In genomic region chr4:176791591-176792347, GRCh38 we compare ENCODE assay signal across 8 cellular contexts. TPM values are rescaled to one million over a fixed set of nuclear protein-coding genes. Genes with fewer than 3 reads are reported as not detected.
A peak's percentile ranks its signal among the peaks of the same experiment; 100 is the strongest.
DNase-seq lines count a peak whose midpoint lies in the region; ATAC-seq and TF ChIP-seq lines count a peak whose summit lies in the region.

No MANE protein-coding gene starts in this region.

- 1 to 2% (median 2%) methylated on average over 44 to 47 of the region's 47 CpGs for WGBS in ovary, 3 donors

- peak overlapping the region; percentile 92 for H3K27ac ChIP-seq in Panc1 (ENCODE audit: low read length)
- peak overlapping the region in 1 of 2 donors; percentile 74 for H3K27ac ChIP-seq in ovary

- in situ Hi-C loops in Panc1 (cut with HindIII; ENCODE audit: low pct_unique_long_range_greater_than_20kb, low sequenced_read_pairs): no loop called here

- DNase-seq in AG09309 (ENCODE audit: low read depth) (no peak), Panc1 (ENCODE audit: low read depth, low spot score) (no peak), fibroblast of the aortic adventitia (ENCODE audit: low read depth) (peak; percentile 64), ovary (peak in 4 of 5 donors; percentile 10 to 48 (median 18)), NCI-H1092 treated with DMSO at 0.1 percent for 48 hours (lab: John Stamatoyannopoulos, UW) (no peak), NCI-H510A (lab: John Stamatoyannopoulos, UW) (no peak)
- no peak for DNase-seq in stimulated activated CD8-positive, alpha-beta memory T cell treated with anti-CD3 and anti-CD28 coated beads, Interleukin-4, amount 100 ng/mL, for 48 hours

- intact Hi-C loops in Panc1 (cut with micrococcal nuclease; ENCODE audit: unreplicated experiment) (loop anchor here (2.0 to 5.0 kb wide), 3 partner anchors 91 to 255 kb away; no protein-coding TSS in a partner anchor), ovary (cut with DNase I) (loop anchor here in 2 of 4 donors (10.0 kb wide), 1 partner anchor 227 kb away; no protein-coding TSS in a partner anchor)

- H3K27me3 ChIP-seq in Panc1 (ENCODE audit: control insufficient read depth, insufficient read depth, low read length) (no peaks in the 10 kb centered on the region), ovary (no peaks in the 10 kb centered on the region)

- H3K36me3 ChIP-seq in Panc1 (ENCODE audit: control insufficient read depth, insufficient read depth, low read length) (no peaks in the 10 kb centered on the region), ovary (no peaks in the 10 kb centered on the region)

- H3K4me1 ChIP-seq in Panc1 (ENCODE audit: control insufficient read depth, insufficient read depth, low read length) (peaks cover 21% of the 10 kb centered on the region), ovary (ENCODE audit: insufficient read depth) (peaks cover 3% of the 10 kb centered on the region)

- no peak for TF ChIP-seq POLR2A in ovary (IDR thresholded peaks at IDR 0.05)

- no peak for TF ChIP-seq EP300 in ovary (IDR thresholded peaks at IDR 0.05)

- H3K4me3 ChIP-seq in AG09309 (ENCODE audit: control insufficient read depth, low read depth, low read length): peak overlapping the region; percentile 76
- H3K4me3 ChIP-seq in Panc1 (ENCODE audit: low read depth in 2 of 2, low read length in 2 of 2): peak overlapping the region; percentile 63 to 95
- H3K4me3 ChIP-seq in fibroblast of the aortic adventitia (ENCODE audit: low read depth, low read length): peak overlapping the region; percentile 88
- H3K4me3 ChIP-seq in ovary: peak overlapping the region; percentile 73

- H3K9me3 ChIP-seq in Panc1 (ENCODE audit: control insufficient read depth, insufficient read depth, low read depth, low read length) (no peaks in the 10 kb centered on the region), ovary (no peaks in the 10 kb centered on the region)

- TF ChIP-seq CTCF in AG09309 (IDR thresholded peaks at IDR 0.05; ENCODE audit: control insufficient read depth, insufficient read depth, low read depth, low read length, missing control alignments): no peak
- no peak for TF ChIP-seq CTCF in Panc1 (IDR thresholded peaks at IDR 0.05)
- TF ChIP-seq CTCF in fibroblast of the aortic adventitia (IDR thresholded peaks at IDR 0.05; ENCODE audit: insufficient read depth, low read length): no peak
- TF ChIP-seq CTCF in ovary (IDR thresholded peaks at IDR 0.05): no peak

- POLR2A ChIA-PET in Panc1 (lab: Charles Lee): interaction anchor here (0.7 kb wide), 1 partner anchor 29 kb away, joined by 6 read pairs; no protein-coding TSS in a partner anchor

- CTCF ChIA-PET in Panc1 (lab: Charles Lee): interaction anchor here (1.6 kb wide), 1 partner anchor 256 kb away, joined by 3 read pairs; no protein-coding TSS in a partner anchor

- BruUV-seq in Panc1 (replicated peaks; lab: Mats Ljungman, UMichigan): TSS peak; percentile 56

- ATAC-seq in GM21360 (IDR thresholded peaks at IDR 0.05; ENCODE audit: unreplicated experiment) (peak; percentile 19), Panc1 (peak; percentile 6)

RNA-seq across cellular contexts. Expression of gene VEGFC, which starts 1.0 kb away (rescaled TPM):
- total RNA-seq in Panc1 (2021; ENCODE audit: unreplicated experiment) (15.7 TPM), fibroblast of the aortic adventitia (ENCODE audit: low replicate concordance) (24.7 and 42.9 TPM in 2 replicates), ovary (10 to 100 TPM in 2 of 7 donors, 1 to 10 TPM in 5; 3.2 to 11.9 (median 5.3) TPM)
- 7.1 TPM for polyA plus RNA-seq in Panc1 (2012; ENCODE audit: insufficient read length)
- polyA plus RNA-seq in ovary: 10 to 100 TPM; 12.8 to 19.5 TPM

Comparison
In these comparisons a context has a peak if more than half of its experiments do, and no peak if none do; other contexts are left out.
1. DNase-seq: peak in fibroblast of the aortic adventitia (single experiment) and ovary (4 of 5); none in AG09309 (single experiment), Panc1 (single experiment), NCI-H1092 treated with DMSO at 0.1 percent for 48 hours (single experiment), stimulated activated CD8-positive, alpha-beta memory T cell treated with anti-CD3 and anti-CD28 coated beads, Interleukin-4, amount 100 ng/mL, for 48 hours (single experiment) and NCI-H510A (single experiment).
2. Peak in every context shown above with its lines, with median percentiles within 50 percentile points of each other: H3K4me3 ChIP-seq.